Comparison of ENCODE assay signal across 9 cellular contexts in the genomic region with DNA sequence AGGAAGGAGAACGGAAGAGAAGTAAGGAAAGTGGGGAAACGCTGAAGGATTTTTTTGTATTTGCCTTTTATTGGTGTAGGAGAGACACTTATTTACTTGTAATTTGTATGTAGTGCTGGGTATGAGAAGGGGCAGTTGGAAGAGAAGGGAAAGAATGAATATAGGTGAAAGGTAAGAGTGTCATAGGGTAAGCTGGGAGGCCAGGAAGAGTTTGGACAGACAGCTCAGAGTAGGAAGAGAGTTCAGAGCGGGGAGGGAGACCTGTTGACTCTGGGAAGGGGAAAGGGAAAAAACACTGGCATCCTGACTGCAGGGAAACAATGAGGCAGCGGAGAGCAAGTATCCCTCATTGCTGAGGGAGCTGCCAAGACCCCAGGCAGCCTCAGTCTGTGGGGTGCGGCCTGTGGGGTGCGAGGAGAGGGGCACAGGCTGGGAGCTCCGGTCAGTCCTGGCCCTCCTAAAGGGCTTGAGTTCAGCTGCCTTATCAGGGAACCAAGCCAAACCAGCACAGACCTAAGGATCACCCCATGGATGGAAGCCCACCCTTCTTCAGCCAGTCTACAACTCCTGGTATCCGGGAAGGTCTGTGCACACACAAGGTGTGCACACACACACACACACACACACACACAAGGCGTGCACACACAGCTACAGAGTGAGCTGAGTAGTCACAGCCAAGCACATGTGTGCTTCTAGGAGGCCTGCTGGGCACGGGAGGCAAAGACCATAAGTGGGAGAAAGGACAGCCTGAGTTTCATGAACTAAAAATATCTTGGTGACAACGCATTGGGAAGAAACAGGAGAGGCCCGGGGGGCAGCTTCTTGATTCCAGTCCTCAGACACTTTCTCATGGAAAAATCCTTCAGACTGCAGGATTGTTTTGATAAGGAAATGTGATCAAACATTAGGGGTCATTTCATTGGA. TPM values are rescaled to one million over a fixed set of nuclear protein-coding genes. Genes with fewer than 3 reads are reported as not detected.
DNase-seq lines count a peak whose midpoint lies in the region; ATAC-seq and TF ChIP-seq lines count a peak whose summit lies in the region.
"Had no signal": no experiment of that assay in that cellular context is flagged by ENCODE, and none has a peak within 500 bp of the region (broad histone marks: within the 10 kb centered on the region; RNA-seq: fewer than 3 reads in every experiment).

No MANE protein-coding gene starts in this region.

- DNase-seq in T-helper 1 cell: no peak
- no peak for DNase-seq in dorsolateral prefrontal cortex
- DNase-seq in mesothelial cell of epicardium (ENCODE audit: low spot score in 2 of 2, unreplicated experiment in 2 of 2): no peak
- DNase-seq in upper lobe of right lung: no peak
- DNase-seq in DMS153 (lab: John Stamatoyannopoulos, UW): no peak
- DNase-seq: activated CD8-positive, alpha-beta memory T cell treated with anti-CD3 and anti-CD28 coated beads, Interleukin-2, amount 50 U/mL, for 4 hours had no signal

- no peaks in the 10 kb centered on the region for H3K9me3 ChIP-seq in upper lobe of right lung

- peak overlapping the region; percentile 25 to 97 (median 86) for H3K27ac ChIP-seq in dorsolateral prefrontal cortex
- peak overlapping the region; percentile 97 for H3K27ac ChIP-seq in upper lobe of right lung

- H3K36me3 ChIP-seq in upper lobe of right lung: peaks cover 7% of the 10 kb centered on the region

- peaks cover 41% of the 10 kb centered on the region for H3K4me1 Mint-ChIP-seq in T-helper 1 cell treated with Interleukin-12 subunit alpha and Interleukin-12 subunit beta and Interleukin-4 antibody, amounts not matched to agents 30 μg/mL and 1 μg/mL, for 36 hours (ENCODE audit: low read depth)
- H3K4me1 Mint-ChIP-seq in mesothelial cell of epicardium: peaks cover 72% of the 10 kb centered on the region

- ATAC-seq in upper lobe of right lung: peak; percentile 6
- ATAC-seq in GM18519 (IDR thresholded peaks at IDR 0.05; ENCODE audit: low FRiP score, unreplicated experiment): no peak
- ATAC-seq in HG02970 (IDR thresholded peaks at IDR 0.05; ENCODE audit: low FRiP score, unreplicated experiment): no peak

- H3K4me3 ChIP-seq in dorsolateral prefrontal cortex: peak overlapping the region in 39 of 59 donors; percentile 0 to 79 (median 44)
- peak overlapping the region; percentile 68 for H3K4me3 ChIP-seq in upper lobe of right lung

- H3K36me3 Mint-ChIP-seq in T-helper 1 cell treated with Interleukin-12 subunit alpha and Interleukin-12 subunit beta and Interleukin-4 antibody, amounts not matched to agents 30 μg/mL and 1 μg/mL, for 36 hours (ENCODE audit: low read depth): peaks cover 12% of the 10 kb centered on the region
- no peaks in the 10 kb centered on the region for H3K36me3 Mint-ChIP-seq in mesothelial cell of epicardium

- intact Hi-C loops in dorsolateral prefrontal cortex (cut with DNase I): loop anchor here in 1 of 2 donors (10.0 kb wide), 1 partner anchor 118 kb away; the partner anchor contains the start of gene REV3L
- intact Hi-C loops in upper lobe of right lung (cut with DNase I): loop anchor here (10.0 kb wide), 1 partner anchor 118 kb away; the partner anchor contains the start of gene REV3L

- peak overlapping the region; percentile 21 for H3K27ac Mint-ChIP-seq in T-helper 1 cell treated with Interleukin-12 subunit alpha and Interleukin-12 subunit beta and Interleukin-4 antibody, amounts not matched to agents 30 μg/mL and 1 μg/mL, for 36 hours
- H3K27ac Mint-ChIP-seq in mesothelial cell of epicardium: peak overlapping the region; percentile 97

- no peaks in the 10 kb centered on the region for H3K9me3 Mint-ChIP-seq in T-helper 1 cell treated with Interleukin-12 subunit alpha and Interleukin-12 subunit beta and Interleukin-4 antibody, amounts not matched to agents 30 μg/mL and 1 μg/mL, for 36 hours
- no peaks in the 10 kb centered on the region for H3K9me3 Mint-ChIP-seq in mesothelial cell of epicardium

- no peak overlapping the region for H3K4me3 Mint-ChIP-seq in T-helper 1 cell treated with Interleukin-12 subunit alpha and Interleukin-12 subunit beta and Interleukin-4 antibody, amounts not matched to agents 30 μg/mL and 1 μg/mL, for 36 hours
- H3K4me3 Mint-ChIP-seq in mesothelial cell of epicardium: peak overlapping the region; percentile 81

- H3K27me3 ChIP-seq in dorsolateral prefrontal cortex (no peaks in the 10 kb centered on the region), upper lobe of right lung (no peaks in the 10 kb centered on the region)

- TF ChIP-seq CTCF in dorsolateral prefrontal cortex (IDR thresholded peaks at IDR 0.05 in 54 of 56, conservative IDR thresholded peaks at IDR 0.05 in 2 of 56; ENCODE audit: low read depth in 1 of 56, partially characterized antibody in 56 of 56) (no peak), mesothelial cell of epicardium (IDR thresholded peaks at IDR 0.05; ENCODE audit: unreplicated experiment) (no peak), upper lobe of right lung (IDR thresholded peaks at IDR 0.05) (no peak)

- no peaks in the 10 kb centered on the region for H3K27me3 Mint-ChIP-seq in T-helper 1 cell treated with Interleukin-12 subunit alpha and Interleukin-12 subunit beta and Interleukin-4 antibody, amounts not matched to agents 30 μg/mL and 1 μg/mL, for 36 hours (ENCODE audit: low read depth)
- H3K27me3 Mint-ChIP-seq in mesothelial cell of epicardium (ENCODE audit: low read depth): no peaks in the 10 kb centered on the region

- peaks cover 75% of the 10 kb centered on the region for H3K4me1 ChIP-seq in upper lobe of right lung

RNA-seq across cellular contexts. Expression of gene TRAF3IP2, which starts 2.9 kb away (rescaled TPM):
- 10 to 100 TPM in 109 of 120 experiments, 1 to 10 TPM in 11; 7.7 to 42.4 (median 16.0) TPM for total RNA-seq in dorsolateral prefrontal cortex
- 29.9 to 32.0 TPM (median 30.5 TPM) in 3 replicates for total RNA-seq in mesothelial cell of epicardium
- 32.1 TPM for total RNA-seq in upper lobe of right lung
